In the genomic region with DNA sequence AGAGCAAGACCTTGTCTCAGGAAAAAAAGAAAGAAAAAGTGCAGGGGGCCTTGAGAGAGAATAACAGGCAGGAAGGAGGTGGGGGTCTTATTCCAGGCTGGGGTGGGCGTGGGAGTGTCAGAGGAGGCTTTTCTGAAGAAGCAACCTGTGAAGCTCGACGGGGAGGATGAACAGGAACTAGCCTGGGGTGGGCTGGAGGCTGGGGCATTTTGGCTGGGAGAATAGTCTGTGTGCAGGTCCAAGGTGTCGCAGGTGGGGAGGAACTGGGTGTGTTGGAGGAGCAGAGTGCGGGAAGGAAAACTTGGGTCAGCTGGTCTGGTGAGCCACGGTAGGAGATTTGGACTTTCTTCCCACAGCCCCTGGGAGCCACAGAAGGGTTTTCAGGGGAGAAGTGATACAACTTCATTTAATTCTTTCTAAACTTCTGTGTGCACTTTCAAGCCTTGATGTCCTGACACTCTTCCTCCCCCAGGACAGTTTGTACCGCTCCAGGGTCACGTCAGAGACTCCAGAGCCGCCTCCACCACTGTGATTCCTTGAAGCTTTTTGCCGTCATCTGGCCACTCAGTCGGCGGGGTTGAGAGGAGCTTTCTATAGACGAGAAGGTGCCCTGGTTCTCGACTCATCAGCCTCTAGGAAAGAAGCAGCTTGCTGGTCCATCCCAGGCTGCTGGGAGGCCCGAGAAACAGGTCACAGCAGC, we compare ENCODE assay signal across 13 cellular contexts.
DNase-seq lines count a peak whose midpoint lies in the region; ATAC-seq and TF ChIP-seq lines count a peak whose summit lies in the region.
"Had no signal": no experiment of that assay in that cellular context is flagged by ENCODE, and none has a peak within 500 bp of the region (broad histone marks: within the 10 kb centered on the region; RNA-seq: fewer than 3 reads in every experiment).

No MANE protein-coding gene starts in this region.

- H3K4me1 Mint-ChIP-seq in CD8-positive, alpha-beta memory T cell = peaks cover 25 to 42% (median 36%) of the 10 kb centered on the region in 3 donors
- peaks cover 36% of the 10 kb centered on the region for H3K4me1 Mint-ChIP-seq in activated T-helper 1 cell treated with anti-CD3 and anti-CD28 coated beads, Interleukin-12 subunit alpha, Interleukin-12 subunit beta, Interleukin-2, Interleukin-4 antibody, amounts not matched to agents 30 ng/mL and 10 ng/mL and 1 ng/mL, durations not matched to agents 14 hours and 24 hours and 36 hours (ENCODE audit: low read depth)
- H3K4me1 Mint-ChIP-seq in nephron progenitor cell (peaks cover 50% of the 10 kb centered on the region), chondrocyte (ENCODE audit: low read depth) (peaks cover 4% of the 10 kb centered on the region)

- POLR2A ChIA-PET in CD8-positive, alpha-beta memory T cell (lab: Charles Lee) = no interaction called here

- H3K27me3 ChIP-seq in CD8-positive, alpha-beta memory T cell (ENCODE audit: insufficient read depth, low read length, poor library complexity, severe bottlenecking) = no peaks in the 10 kb centered on the region
- H3K27me3 ChIP-seq: left lung had no signal

- H3K9me3 Mint-ChIP-seq in CD8-positive, alpha-beta memory T cell = no peaks in the 10 kb centered on the region
- no peaks in the 10 kb centered on the region for H3K9me3 Mint-ChIP-seq in activated T-helper 1 cell treated with anti-CD3 and anti-CD28 coated beads, Interleukin-12 subunit alpha, Interleukin-12 subunit beta, Interleukin-2, Interleukin-4 antibody, amounts not matched to agents 30 ng/mL and 10 ng/mL and 1 ng/mL, durations not matched to agents 14 hours and 24 hours and 36 hours
- H3K9me3 Mint-ChIP-seq in nephron progenitor cell = peaks cover 16% of the 10 kb centered on the region
- peaks cover 3% of the 10 kb centered on the region for H3K9me3 Mint-ChIP-seq in chondrocyte (ENCODE audit: low read depth)
- H3K9me3 Mint-ChIP-seq: activated T-cell treated with anti-CD3 and anti-CD28 coated beads, Interleukin-2, amount 50 U/mL, for 72 hours had no signal

- no peak overlapping the region for H3K4me3 Mint-ChIP-seq in CD8-positive, alpha-beta memory T cell
- H3K4me3 Mint-ChIP-seq in activated T-helper 1 cell treated with anti-CD3 and anti-CD28 coated beads, Interleukin-12 subunit alpha, Interleukin-12 subunit beta, Interleukin-2, Interleukin-4 antibody, amounts not matched to agents 30 ng/mL and 10 ng/mL and 1 ng/mL, durations not matched to agents 14 hours and 24 hours and 36 hours = no peak overlapping the region
- H3K4me3 Mint-ChIP-seq in nephron progenitor cell (peak overlapping the region; percentile 40), chondrocyte (ENCODE audit: unreplicated experiment) (no peak overlapping the region)

- H3K36me3 Mint-ChIP-seq in CD8-positive, alpha-beta memory T cell = peaks cover 2 to 9% (median 2%) of the 10 kb centered on the region in 3 donors
- H3K36me3 Mint-ChIP-seq in activated T-helper 1 cell treated with anti-CD3 and anti-CD28 coated beads, Interleukin-12 subunit alpha, Interleukin-12 subunit beta, Interleukin-2, Interleukin-4 antibody, amounts not matched to agents 30 ng/mL and 10 ng/mL and 1 ng/mL, durations not matched to agents 14 hours and 24 hours and 36 hours (ENCODE audit: low read depth) = no peaks in the 10 kb centered on the region
- H3K36me3 Mint-ChIP-seq in nephron progenitor cell (ENCODE audit: low read depth) (peaks cover 6% of the 10 kb centered on the region), chondrocyte (ENCODE audit: low read depth) (peaks cover 4% of the 10 kb centered on the region)

- H3K4me1 ChIP-seq in CD8-positive, alpha-beta memory T cell (ENCODE audit: insufficient read depth, low read length) = peaks cover 35% of the 10 kb centered on the region

- no peaks in the 10 kb centered on the region for H3K9me3 ChIP-seq in CD8-positive, alpha-beta memory T cell (ENCODE audit: low read length)
- H3K9me3 ChIP-seq: left lung had no signal

- no peaks in the 10 kb centered on the region for H3K36me3 ChIP-seq in CD8-positive, alpha-beta memory T cell (ENCODE audit: insufficient read depth, low read length)
- H3K36me3 ChIP-seq: left lung had no signal

- no peak overlapping the region for H3K4me3 ChIP-seq in CD8-positive, alpha-beta memory T cell (ENCODE audit: low read length)
- H3K4me3 ChIP-seq in foreskin fibroblast (ENCODE audit: low read depth in 1 of 2, low read length in 2 of 2) = no peak overlapping the region
- H3K4me3 ChIP-seq: left lung had no signal

- H3K27me3 Mint-ChIP-seq in CD8-positive, alpha-beta memory T cell = no peaks in the 10 kb centered on the region
- peaks cover 2% of the 10 kb centered on the region for H3K27me3 Mint-ChIP-seq in activated T-helper 1 cell treated with anti-CD3 and anti-CD28 coated beads, Interleukin-12 subunit alpha, Interleukin-12 subunit beta, Interleukin-2, Interleukin-4 antibody, amounts not matched to agents 30 ng/mL and 10 ng/mL and 1 ng/mL, durations not matched to agents 14 hours and 24 hours and 36 hours (ENCODE audit: insufficient read depth)
- peaks cover 3% of the 10 kb centered on the region for H3K27me3 Mint-ChIP-seq in nephron progenitor cell (ENCODE audit: low read depth, poor library complexity)
- H3K27me3 Mint-ChIP-seq in chondrocyte (ENCODE audit: low read depth) = no peaks in the 10 kb centered on the region

- DNase-seq in CD8-positive, alpha-beta memory T cell = no peak
- no peak for DNase-seq in activated T-helper 1 cell treated with anti-CD3 and anti-CD28 coated beads, Interleukin-12 subunit alpha, Interleukin-12 subunit beta, Interleukin-2, Interleukin-4 antibody, amounts not matched to agents 30 ng/mL and 10 ng/mL and 1 ng/mL, durations not matched to agents 14 hours and 24 hours and 36 hours (ENCODE audit: low spot score)
- DNase-seq in nephron progenitor cell (no peak), NK-92 (lab: John Stamatoyannopoulos, UW; ENCODE audit: unreplicated experiment) (no peak), foreskin fibroblast (no peak), chondrocyte (ENCODE audit: low spot score) (no peak)
- DNase-seq: activated T-cell treated with anti-CD3 and anti-CD28 coated beads, Interleukin-2, amount 50 U/mL, for 72 hours; NCI-H1092; NCI-H345; OCI-M1; SK-N-SH had no signal

- peak; percentile 3 for ATAC-seq in GM19395 (IDR thresholded peaks at IDR 0.05; ENCODE audit: unreplicated experiment)
- ATAC-seq: activated T-cell treated with anti-CD3 and anti-CD28 coated beads, Interleukin-2, amount 50 U/mL, for 72 hours; left lung had no signal

- CTCF ChIA-PET in CD8-positive, alpha-beta memory T cell (lab: Charles Lee) = interaction anchor here (1.3 kb wide), 1 partner anchor 143 kb away, joined by 3 read pairs; no protein-coding TSS in a partner anchor

- H3K27ac Mint-ChIP-seq in CD8-positive, alpha-beta memory T cell = peak overlapping the region in 7 of 8 donors; percentile 19 to 74 (median 57)
- peak overlapping the region; percentile 46 for H3K27ac Mint-ChIP-seq in activated T-helper 1 cell treated with anti-CD3 and anti-CD28 coated beads, Interleukin-12 subunit alpha, Interleukin-12 subunit beta, Interleukin-2, Interleukin-4 antibody, amounts not matched to agents 30 ng/mL and 10 ng/mL and 1 ng/mL, durations not matched to agents 14 hours and 24 hours and 36 hours
- H3K27ac Mint-ChIP-seq in nephron progenitor cell (peak overlapping the region; percentile 88), chondrocyte (ENCODE audit: unreplicated experiment) (no peak overlapping the region)
- H3K27ac Mint-ChIP-seq: activated T-cell treated with anti-CD3 and anti-CD28 coated beads, Interleukin-2, amount 50 U/mL, for 72 hours had no signal

- intact Hi-C loops in activated T-helper 1 cell treated with anti-CD3 and anti-CD28 coated beads, Interleukin-12 subunit alpha, Interleukin-12 subunit beta, Interleukin-2, Interleukin-4 antibody, amounts not matched to agents 30 ng/mL and 10 ng/mL and 1 ng/mL, durations not matched to agents 14 hours and 24 hours and 36 hours (cut with micrococcal nuclease) = loop anchor here (10.0 kb wide), 1 partner anchor 179 kb away; a partner anchor contains a TSS

- TF ChIP-seq CTCF in nephron progenitor cell (IDR thresholded peaks at IDR 0.05) (no peak), foreskin fibroblast (IDR thresholded peaks at IDR 0.05; ENCODE audit: low read depth, low read length) (no peak), chondrocyte (IDR thresholded peaks at IDR 0.05) (no peak)

- H3K27ac ChIP-seq in CD8-positive, alpha-beta memory T cell (ENCODE audit: low read depth, low read length) = no peak overlapping the region
- H3K27ac ChIP-seq: left lung had no signal
